ENCODE assay signal across 1 cellular context in the genomic region with DNA sequence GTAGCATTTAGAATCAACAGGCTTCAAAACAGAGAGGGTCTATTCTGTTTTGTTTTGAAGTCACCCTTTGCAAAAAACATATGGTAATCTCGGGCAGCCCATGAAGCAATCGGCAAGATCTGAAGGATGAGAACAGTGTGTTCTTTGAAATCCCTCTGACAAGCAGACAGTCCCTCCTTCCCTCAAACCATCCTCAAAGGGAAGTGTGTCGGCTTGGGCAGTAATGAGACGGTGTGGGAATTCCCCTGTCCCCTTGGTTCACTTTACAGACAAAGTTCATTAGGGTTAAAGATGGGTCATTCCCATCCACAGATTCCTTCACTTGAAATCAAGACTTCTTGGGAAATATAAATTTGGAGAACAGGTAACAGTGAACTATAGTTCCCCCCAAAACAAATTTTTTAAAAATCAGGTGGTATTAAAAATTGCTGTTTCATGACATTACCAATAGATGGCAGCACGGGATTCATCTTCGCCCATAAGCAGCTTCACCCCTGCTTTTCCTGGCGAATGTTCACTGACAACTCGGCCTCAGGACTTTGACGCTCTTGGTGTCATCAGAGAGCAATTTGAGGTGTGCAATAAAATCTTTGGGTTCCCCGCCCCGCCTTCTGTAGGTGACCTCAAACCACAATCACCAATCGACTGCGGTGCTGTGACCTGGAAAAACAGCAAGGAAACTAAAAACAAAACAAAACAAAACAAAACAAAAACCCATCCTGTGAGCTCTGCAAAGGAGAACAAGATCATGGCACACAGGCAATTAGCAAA.
TF ChIP-seq lines count a peak whose summit lies in the region.

No MANE protein-coding gene starts in this region.

TF ChIP-seq in SK-N-SH treated with all-trans-retinoic acid at 6 μM for 48 hours, 23 proteins besides CTCF, POLR2A, EP300 and RAD21 (continued from another document):
- TF ChIP-seq, protein P1, sequence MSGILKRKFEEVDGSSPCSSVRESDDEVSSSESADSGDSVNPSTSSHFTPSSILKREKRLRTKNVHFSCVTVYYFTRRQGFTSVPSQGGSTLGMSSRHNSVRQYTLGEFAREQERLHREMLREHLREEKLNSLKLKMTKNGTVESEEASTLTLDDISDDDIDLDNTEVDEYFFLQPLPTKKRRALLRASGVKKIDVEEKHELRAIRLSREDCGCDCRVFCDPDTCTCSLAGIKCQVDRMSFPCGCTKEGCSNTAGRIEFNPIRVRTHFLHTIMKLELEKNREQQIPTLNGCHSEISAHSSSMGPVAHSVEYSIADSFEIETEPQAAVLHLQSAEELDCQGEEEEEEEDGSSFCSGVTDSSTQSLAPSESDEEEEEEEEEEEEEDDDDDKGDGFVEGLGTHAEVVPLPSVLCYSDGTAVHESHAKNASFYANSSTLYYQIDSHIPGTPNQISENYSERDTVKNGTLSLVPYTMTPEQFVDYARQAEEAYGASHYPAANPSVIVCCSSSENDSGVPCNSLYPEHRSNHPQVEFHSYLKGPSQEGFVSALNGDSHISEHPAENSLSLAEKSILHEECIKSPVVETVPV (CRISPR knock-in tag; IDR thresholded peaks at IDR 0.05), result no peak
- TF ChIP-seq, protein P2, sequence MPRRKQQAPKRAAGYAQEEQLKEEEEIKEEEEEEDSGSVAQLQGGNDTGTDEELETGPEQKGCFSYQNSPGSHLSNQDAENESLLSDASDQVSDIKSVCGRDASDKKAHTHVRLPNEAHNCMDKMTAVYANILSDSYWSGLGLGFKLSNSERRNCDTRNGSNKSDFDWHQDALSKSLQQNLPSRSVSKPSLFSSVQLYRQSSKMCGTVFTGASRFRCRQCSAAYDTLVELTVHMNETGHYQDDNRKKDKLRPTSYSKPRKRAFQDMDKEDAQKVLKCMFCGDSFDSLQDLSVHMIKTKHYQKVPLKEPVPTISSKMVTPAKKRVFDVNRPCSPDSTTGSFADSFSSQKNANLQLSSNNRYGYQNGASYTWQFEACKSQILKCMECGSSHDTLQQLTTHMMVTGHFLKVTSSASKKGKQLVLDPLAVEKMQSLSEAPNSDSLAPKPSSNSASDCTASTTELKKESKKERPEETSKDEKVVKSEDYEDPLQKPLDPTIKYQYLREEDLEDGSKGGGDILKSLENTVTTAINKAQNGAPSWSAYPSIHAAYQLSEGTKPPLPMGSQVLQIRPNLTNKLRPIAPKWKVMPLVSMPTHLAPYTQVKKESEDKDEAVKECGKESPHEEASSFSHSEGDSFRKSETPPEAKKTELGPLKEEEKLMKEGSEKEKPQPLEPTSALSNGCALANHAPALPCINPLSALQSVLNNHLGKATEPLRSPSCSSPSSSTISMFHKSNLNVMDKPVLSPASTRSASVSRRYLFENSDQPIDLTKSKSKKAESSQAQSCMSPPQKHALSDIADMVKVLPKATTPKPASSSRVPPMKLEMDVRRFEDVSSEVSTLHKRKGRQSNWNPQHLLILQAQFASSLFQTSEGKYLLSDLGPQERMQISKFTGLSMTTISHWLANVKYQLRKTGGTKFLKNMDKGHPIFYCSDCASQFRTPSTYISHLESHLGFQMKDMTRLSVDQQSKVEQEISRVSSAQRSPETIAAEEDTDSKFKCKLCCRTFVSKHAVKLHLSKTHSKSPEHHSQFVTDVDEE (CRISPR knock-in tag; IDR thresholded peaks at IDR 0.05), result no peak
- no peak for TF ChIP-seq SNAI2 (CRISPR knock-in tag; IDR thresholded peaks at IDR 0.05)
- TF ChIP-seq, protein P3, sequence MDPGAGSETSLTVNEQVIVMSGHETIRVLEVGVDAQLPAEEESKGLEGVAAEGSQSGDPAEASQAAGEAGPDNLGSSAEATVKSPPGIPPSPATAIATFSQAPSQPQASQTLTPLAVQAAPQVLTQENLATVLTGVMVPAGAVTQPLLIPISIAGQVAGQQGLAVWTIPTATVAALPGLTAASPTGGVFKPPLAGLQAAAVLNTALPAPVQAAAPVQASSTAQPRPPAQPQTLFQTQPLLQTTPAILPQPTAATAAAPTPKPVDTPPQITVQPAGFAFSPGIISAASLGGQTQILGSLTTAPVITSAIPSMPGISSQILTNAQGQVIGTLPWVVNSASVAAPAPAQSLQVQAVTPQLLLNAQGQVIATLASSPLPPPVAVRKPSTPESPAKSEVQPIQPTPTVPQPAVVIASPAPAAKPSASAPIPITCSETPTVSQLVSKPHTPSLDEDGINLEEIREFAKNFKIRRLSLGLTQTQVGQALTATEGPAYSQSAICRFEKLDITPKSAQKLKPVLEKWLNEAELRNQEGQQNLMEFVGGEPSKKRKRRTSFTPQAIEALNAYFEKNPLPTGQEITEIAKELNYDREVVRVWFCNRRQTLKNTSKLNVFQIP (CRISPR knock-in tag; IDR thresholded peaks at IDR 0.05; ENCODE audit: borderline replicate concordance, low read depth), result no peak
- TF ChIP-seq CSDC2 (CRISPR knock-in tag; IDR thresholded peaks at IDR 0.05), result no peak
- TF ChIP-seq ZNF565 (CRISPR knock-in tag; conservative IDR thresholded peaks at IDR 0.05; ENCODE audit: low read depth), result no peak
TF ChIP-seq in SK-N-SH treated with all-trans-retinoic acid at 6 μM for 48 hours: peak in this region for 0.
